ENCODE assay signal across 29 cellular contexts in the genomic region with DNA sequence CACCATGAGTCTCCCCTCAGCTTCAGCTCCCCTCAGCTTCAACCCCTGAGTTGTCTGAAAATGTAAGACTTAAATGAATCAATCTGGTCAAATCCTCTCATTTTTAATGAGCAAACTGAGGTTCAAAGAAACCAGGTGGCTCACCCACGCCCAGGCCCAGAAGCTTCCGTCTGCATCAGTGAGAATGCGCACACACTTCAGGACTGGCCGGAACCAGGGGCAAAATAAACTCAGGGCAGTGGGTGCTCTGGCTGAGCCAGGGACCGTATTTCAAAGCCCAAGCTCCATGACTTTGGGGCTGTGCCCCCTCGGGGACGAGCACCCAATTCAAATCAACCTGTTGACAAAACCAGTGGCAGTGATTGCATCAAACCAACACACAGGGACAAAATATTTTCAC. TPM values are rescaled to one million over a fixed set of nuclear protein-coding genes. Genes with fewer than 3 reads are reported as not detected.
A peak's percentile ranks its signal among the peaks of the same experiment; 100 is the strongest.
DNase-seq lines count a peak whose midpoint lies in the region; ATAC-seq and TF ChIP-seq lines count a peak whose summit lies in the region.
"Had no signal": no experiment of that assay in that cellular context is flagged by ENCODE, and none has a peak within 500 bp of the region (broad histone marks: within the 10 kb centered on the region; RNA-seq: fewer than 3 reads in every experiment).

No MANE protein-coding gene starts in this region.

- peak overlapping the region; percentile 18 for H3K9ac ChIP-seq in HUES6 (ENCODE audit: low read length)
- peak overlapping the region; percentile 37; the same call in 1 of the 2 replicates for H3K9ac ChIP-seq in iPS-20b (ENCODE audit: low read depth, low read length)

- no peak for DNase-seq in WTC11 (ENCODE audit: low spot score)
- peak; percentile 33 for DNase-seq in sciatic nerve (ENCODE audit: low spot score)
- no peak for DNase-seq in effector memory CD8-positive, alpha-beta T cell
- no peak for DNase-seq in NCI-H446 (lab: John Stamatoyannopoulos, UW)
- no peak for DNase-seq in NCI-H146 (lab: John Stamatoyannopoulos, UW)
- DNase-seq: CD8-positive, alpha-beta memory T cell; DMS 273 treated with DMSO at 0.1 percent for 48 hours; DMS79; EL; GDM1; HFFc6; IMR-90; KG1; MG63; NCI-H1105 treated with DMSO at 0.1 percent for 48 hours; NCI-H2029; NCI-H526 treated with DMSO at 0.1 percent for 48 hours; SHP77 had no signal

- H3K36me3 ChIP-seq in HUES6 (ENCODE audit: control insufficient read depth, insufficient read depth, low read length) (no peaks in the 10 kb centered on the region), iPS-20b (ENCODE audit: insufficient read depth, low read depth, low read length) (no peaks in the 10 kb centered on the region)
- H3K36me3 ChIP-seq: HAP-1, MG63 had no signal

- H3K27me3 Mint-ChIP-seq in WTC11 (ENCODE audit: low read depth), result peaks cover 19% of the 10 kb centered on the region
- H3K27me3 Mint-ChIP-seq in effector memory CD8-positive, alpha-beta T cell, result peaks cover 69 to 93% of the 10 kb centered on the region in 2 donors

- H3K9me3 ChIP-seq in HUES6 (ENCODE audit: control insufficient read depth, insufficient read depth, low read depth, low read length), result peaks cover 11% of the 10 kb centered on the region
- peaks cover 5% of the 10 kb centered on the region for H3K9me3 ChIP-seq in iPS-20b (ENCODE audit: insufficient read depth, low read depth, low read length)
- H3K9me3 ChIP-seq: HAP-1, MG63 had no signal

- no peak overlapping the region for H3K27ac ChIP-seq in HUES6 (ENCODE audit: low read depth, low read length)
- H3K27ac ChIP-seq in iPS-20b (ENCODE audit: low read length), result no peak overlapping the region
- H3K27ac ChIP-seq: C4-2B, RWPE1 had no signal

- no peak overlapping the region for H3K4me3 ChIP-seq in HUES6 (ENCODE audit: low read depth, low read length)
- H3K4me3 ChIP-seq in iPS-20b (ENCODE audit: low read length), result no peak overlapping the region
- H3K4me3 ChIP-seq: GM12878, HAP-1, MG63 had no signal

- ATAC-seq in WTC11 (no peak), sciatic nerve (no peak), GM19452 (IDR thresholded peaks at IDR 0.05; ENCODE audit: unreplicated experiment) (no peak)
- no peak for ATAC-seq in effector memory CD8-positive, alpha-beta T cell (replicated peaks)
- ATAC-seq: GM12878 had no signal

- H3K9me3 Mint-ChIP-seq in WTC11, result peaks cover 16% of the 10 kb centered on the region
- peaks cover 6 to 8% of the 10 kb centered on the region in 2 donors for H3K9me3 Mint-ChIP-seq in effector memory CD8-positive, alpha-beta T cell

- peaks cover 22% of the 10 kb centered on the region for H3K36me3 Mint-ChIP-seq in WTC11
- H3K36me3 Mint-ChIP-seq in effector memory CD8-positive, alpha-beta T cell (ENCODE audit: insufficient read depth), result no peaks in the 10 kb centered on the region

- peaks cover 34% of the 10 kb centered on the region for H3K4me1 Mint-ChIP-seq in WTC11
- peaks cover 0 to 4% of the 10 kb centered on the region in 2 donors for H3K4me1 Mint-ChIP-seq in effector memory CD8-positive, alpha-beta T cell (ENCODE audit: low read depth in 2 of 2)

- TF ChIP-seq CTCF in WTC11 (IDR thresholded peaks at IDR 0.05), result no peak

- H3K4me1 ChIP-seq in HUES6 (ENCODE audit: control insufficient read depth, insufficient read depth, low read length) (peaks cover 32% of the 10 kb centered on the region), iPS-20b (ENCODE audit: insufficient read depth, low read length) (peaks cover 18% of the 10 kb centered on the region)
- H3K4me1 ChIP-seq: HAP-1 had no signal

- peak overlapping the region; percentile 81; the same call in 1 of the 2 replicates for H3K27ac Mint-ChIP-seq in WTC11
- H3K27ac Mint-ChIP-seq in effector memory CD8-positive, alpha-beta T cell, result no peak overlapping the region
- H3K27ac Mint-ChIP-seq: B cell, HFFc6 had no signal

- intact Hi-C loops in sciatic nerve (cut with DNase I), result no loop called here

- peaks cover 4% of the 10 kb centered on the region; the same call in 1 of the 2 replicates for H3K27me3 ChIP-seq in HUES6 (ENCODE audit: control insufficient read depth, insufficient read depth, low read length)
- peaks cover 12% of the 10 kb centered on the region; the same call in 1 of the 2 replicates for H3K27me3 ChIP-seq in iPS-20b (ENCODE audit: insufficient read depth, low read length)

- POLR2A ChIA-PET in WTC11 (lab: Charles Lee), result no interaction called here

- H3K4me3 Mint-ChIP-seq in WTC11, result no peak overlapping the region
- no peak overlapping the region for H3K4me3 Mint-ChIP-seq in effector memory CD8-positive, alpha-beta T cell
- H3K4me3 Mint-ChIP-seq: B cell; CD8-positive, alpha-beta memory T cell; HFFc6 had no signal

- CTCF ChIA-PET in WTC11 (lab: Charles Lee), result interaction anchor here (3.1 to 5.2 kb wide), 2 partner anchors 24 to 26 kb away, joined by 21 to 23 read pairs; no protein-coding TSS in a partner anchor

TF ChIP-seq in WTC11, 78 proteins besides CTCF, POLR2A, EP300 and RAD21:
- TF ChIP-seq, protein P1, sequence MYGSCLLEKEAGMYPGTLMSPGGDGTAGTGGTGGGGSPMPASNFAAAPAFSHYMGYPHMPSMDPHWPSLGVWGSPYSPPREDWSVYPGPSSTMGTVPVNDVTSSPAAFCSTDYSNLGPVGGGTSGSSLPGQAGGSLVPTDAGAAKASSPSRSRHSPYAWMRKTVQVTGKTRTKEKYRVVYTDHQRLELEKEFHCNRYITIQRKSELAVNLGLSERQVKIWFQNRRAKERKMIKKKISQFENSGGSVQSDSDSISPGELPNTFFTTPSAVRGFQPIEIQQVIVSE (CRISPR knock-in tag; IDR thresholded peaks at IDR 0.05; ENCODE audit: borderline replicate concordance), result no peak
- TF ChIP-seq ZNF232 (CRISPR knock-in tag; IDR thresholded peaks at IDR 0.05) (no peak), ZBTB21 (CRISPR knock-in tag; IDR thresholded peaks at IDR 0.05; ENCODE audit: borderline replicate concordance) (no peak), TCF7 (CRISPR knock-in tag; IDR thresholded peaks at IDR 0.05; ENCODE audit: low read depth) (no peak), HMGA2 (CRISPR knock-in tag; IDR thresholded peaks at IDR 0.05) (no peak), FOXJ3 (CRISPR knock-in tag; IDR thresholded peaks at IDR 0.05; ENCODE audit: borderline replicate concordance) (no peak)
- TF ChIP-seq, protein P2, sequence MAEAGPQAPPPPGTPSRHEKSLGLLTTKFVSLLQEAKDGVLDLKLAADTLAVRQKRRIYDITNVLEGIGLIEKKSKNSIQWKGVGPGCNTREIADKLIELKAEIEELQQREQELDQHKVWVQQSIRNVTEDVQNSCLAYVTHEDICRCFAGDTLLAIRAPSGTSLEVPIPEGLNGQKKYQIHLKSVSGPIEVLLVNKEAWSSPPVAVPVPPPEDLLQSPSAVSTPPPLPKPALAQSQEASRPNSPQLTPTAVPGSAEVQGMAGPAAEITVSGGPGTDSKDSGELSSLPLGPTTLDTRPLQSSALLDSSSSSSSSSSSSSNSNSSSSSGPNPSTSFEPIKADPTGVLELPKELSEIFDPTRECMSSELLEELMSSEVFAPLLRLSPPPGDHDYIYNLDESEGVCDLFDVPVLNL (CRISPR knock-in tag; IDR thresholded peaks at IDR 0.05; ENCODE audit: borderline replicate concordance, low read depth), result no peak

RNA-seq across cellular contexts. Expression of a gene that starts 3.1 kb away (rescaled TPM):
- 12.5 to 13.0 TPM (median 12.6 TPM) in 3 replicates for total RNA-seq in WTC11 (2021)
- total RNA-seq in sciatic nerve, result 0.27 TPM
- total RNA-seq: B cell; CD8-positive, alpha-beta memory T cell; GM12878; HFFc6; NCI-H460 had no signal

RNA-seq across cellular contexts. Expression of a gene that starts 32.6 kb away (rescaled TPM):
- total RNA-seq in WTC11 (2021), result 5.3 to 5.9 TPM (median 5.3 TPM) in 3 replicates
- total RNA-seq in sciatic nerve, result not detected
- total RNA-seq: A673; B cell; CD8-positive, alpha-beta memory T cell; GM12878; HFFc6; NCI-H460; SK-MEL-5 had no signal

RNA-seq across cellular contexts. Expression of a gene that starts 47.1 kb away (rescaled TPM):
- 0.25 to 0.94 TPM (median 0.41 TPM) in 3 replicates for total RNA-seq in WTC11 (2021)
- 4.4 TPM for total RNA-seq in sciatic nerve

Comparison
In these comparisons a context has a peak if more than half of its experiments do, and no peak if none do; other contexts are left out.
1. RNA of a gene that starts 3.1 kb away (total RNA-seq): 12.5 to 13.0 TPM in WTC11; 0.27 TPM in sciatic nerve (single experiment); every median in the first group is over 10 times any median in the second.